ENCODE assay signal across 11 cellular contexts in genomic region chr1:178134061-178134460, GRCh38. TPM values are rescaled to one million over a fixed set of nuclear protein-coding genes. Genes with fewer than 3 reads are reported as not detected.
DNase-seq lines count a peak whose midpoint lies in the region; ATAC-seq and FAIRE-seq lines count a peak whose summit lies in the region.
"Had no signal": no experiment of that assay in that cellular context is flagged by ENCODE, and none has a peak within 500 bp of the region (broad histone marks: within the 10 kb centered on the region; RNA-seq: fewer than 3 reads in every experiment).

No MANE protein-coding gene starts in this region.

- peak; percentile 87 for FAIRE-seq in RCC 7860 (lab: Jason Lieb, UNC)

- H3K9me3 Mint-ChIP-seq in activated CD4-positive, alpha-beta T cell treated with anti-CD3 and anti-CD28 coated beads, Interleukin-2, amount 10 ng/mL, durations not matched to agents 7 days and 5 days: no peaks in the 10 kb centered on the region
- H3K9me3 Mint-ChIP-seq in effector memory CD8-positive, alpha-beta T cell: peaks cover 3 to 7% of the 10 kb centered on the region in 2 donors

- CTCF ChIA-PET in activated CD4-positive, alpha-beta T cell treated with anti-CD3 and anti-CD28 coated beads, Interleukin-2, amount 10 ng/mL, durations not matched to agents 7 days and 5 days (lab: Charles Lee): no interaction called here

- no peak overlapping the region for H3K27ac Mint-ChIP-seq in activated CD4-positive, alpha-beta T cell treated with anti-CD3 and anti-CD28 coated beads, Interleukin-2, amount 10 ng/mL, durations not matched to agents 7 days and 5 days
- H3K27ac Mint-ChIP-seq in effector memory CD8-positive, alpha-beta T cell: no peak overlapping the region

- no peaks in the 10 kb centered on the region for H3K4me1 Mint-ChIP-seq in activated CD4-positive, alpha-beta T cell treated with anti-CD3 and anti-CD28 coated beads, Interleukin-2, amount 10 ng/mL, durations not matched to agents 7 days and 5 days
- H3K4me1 Mint-ChIP-seq in effector memory CD8-positive, alpha-beta T cell (ENCODE audit: low read depth in 2 of 2): no peaks in the 10 kb centered on the region
- H3K4me1 Mint-ChIP-seq: naive B cell had no signal

- DNase-seq in GM04503 (ENCODE audit: low read depth) (peak; percentile 74), RCC 7860 (ENCODE audit: low spot score) (peak; percentile 91), fibroblast of gingiva (ENCODE audit: low read depth) (peak; percentile 48), non-pigmented ciliary epithelial cell (ENCODE audit: low read depth) (peak; percentile 65), NCI-H2196 treated with DMSO at 0.1 percent for 48 hours (lab: John Stamatoyannopoulos, UW; ENCODE audit: unreplicated experiment) (no peak)
- no peak for DNase-seq in activated CD4-positive, alpha-beta T cell treated with anti-CD3 and anti-CD28 coated beads, Interleukin-2, amount 10 ng/mL, durations not matched to agents 7 days and 5 days
- DNase-seq in effector memory CD8-positive, alpha-beta T cell: no peak
- DNase-seq: effector CD4-positive, alpha-beta T cell; naive B cell; PC-9 had no signal

- H3K27me3 Mint-ChIP-seq in activated CD4-positive, alpha-beta T cell treated with anti-CD3 and anti-CD28 coated beads, Interleukin-2, amount 10 ng/mL, durations not matched to agents 7 days and 5 days: no peaks in the 10 kb centered on the region
- no peaks in the 10 kb centered on the region for H3K27me3 Mint-ChIP-seq in effector memory CD8-positive, alpha-beta T cell

- no peaks in the 10 kb centered on the region for H3K36me3 Mint-ChIP-seq in activated CD4-positive, alpha-beta T cell treated with anti-CD3 and anti-CD28 coated beads, Interleukin-2, amount 10 ng/mL, durations not matched to agents 7 days and 5 days (ENCODE audit: low read depth)
- H3K36me3 Mint-ChIP-seq in effector memory CD8-positive, alpha-beta T cell (ENCODE audit: insufficient read depth): no peaks in the 10 kb centered on the region
- H3K36me3 Mint-ChIP-seq: naive B cell had no signal

- ATAC-seq in GM21723 (IDR thresholded peaks at IDR 0.05; ENCODE audit: unreplicated experiment): no peak
- no peak for ATAC-seq in effector memory CD8-positive, alpha-beta T cell (replicated peaks)

- no peak overlapping the region for H3K4me3 Mint-ChIP-seq in activated CD4-positive, alpha-beta T cell treated with anti-CD3 and anti-CD28 coated beads, Interleukin-2, amount 10 ng/mL, durations not matched to agents 7 days and 5 days
- no peak overlapping the region for H3K4me3 Mint-ChIP-seq in effector memory CD8-positive, alpha-beta T cell
- H3K4me3 Mint-ChIP-seq: naive B cell had no signal

- POLR2A ChIA-PET in activated CD4-positive, alpha-beta T cell treated with anti-CD3 and anti-CD28 coated beads, Interleukin-2, amount 10 ng/mL, durations not matched to agents 7 days and 5 days (lab: Charles Lee): no interaction called here

RNA-seq across cellular contexts. Expression of gene RASAL2, which starts 40.2 kb away (rescaled TPM):
- total RNA-seq in activated CD4-positive, alpha-beta T cell treated with anti-CD3 and anti-CD28 coated beads, Interleukin-2, amount 10 ng/mL, durations not matched to agents 7 days and 5 days: not detected

Comparison
In these comparisons a context has a peak if more than half of its experiments do, and no peak if none do; other contexts are left out.
1. DNase-seq: peak in GM04503 (single experiment), RCC 7860 (single experiment), fibroblast of gingiva (single experiment) and non-pigmented ciliary epithelial cell (single experiment); none in activated CD4-positive, alpha-beta T cell treated with anti-CD3 and anti-CD28 coated beads, Interleukin-2, amount 10 ng/mL, durations not matched to agents 7 days and 5 days (single experiment), NCI-H2196 treated with DMSO at 0.1 percent for 48 hours (single experiment) and effector memory CD8-positive, alpha-beta T cell (0 of 3).